Comparison of ENCODE assay signal across 2 cellular contexts in genomic region chr14:73462078-73462715, GRCh38.
TF ChIP-seq lines count a peak whose summit lies in the region.

No MANE protein-coding gene starts in this region.

TF ChIP-seq in IMR-90, 13 proteins besides CTCF, POLR2A, EP300 and RAD21:
- TF ChIP-seq RFX5 (IDR thresholded peaks at IDR 0.05; ENCODE audit: low read depth, low read length) (no peak), CEBPB (IDR thresholded peaks at IDR 0.05; ENCODE audit: low read depth, low read length) (peak; percentile 63; the same call in 1 of the 2 replicates)

TF ChIP-seq in endothelial cell of umbilical vein, 7 proteins besides CTCF, POLR2A, EP300 and RAD21:
- no peak for TF ChIP-seq MAX (IDR thresholded peaks at IDR 0.05; ENCODE audit: insufficient read depth, insufficient read length)
- no peak for TF ChIP-seq POLR2AphosphoS5 (IDR thresholded peaks at IDR 0.05; ENCODE audit: insufficient read depth, low read depth, low read length)
- no peak for TF ChIP-seq EZH2 (IDR thresholded peaks at IDR 0.05; ENCODE audit: borderline replicate concordance, low read depth, low read length, severe bottlenecking)
- TF ChIP-seq FOS (IDR thresholded peaks at IDR 0.05; ENCODE audit: borderline replicate concordance, insufficient read depth, low read length) = no peak
- TF ChIP-seq GATA2 (IDR thresholded peaks at IDR 0.05; ENCODE audit: insufficient read depth, insufficient read length, low read depth, low read length) = no peak
- TF ChIP-seq JUN (IDR thresholded peaks at IDR 0.05; ENCODE audit: borderline replicate concordance, insufficient read depth, insufficient read length, low read depth) = no peak
- no peak for TF ChIP-seq MYC (IDR thresholded peaks at IDR 0.05; ENCODE audit: low read depth, low read length)
